ENCODE assay signal across 11 cellular contexts in the genomic region with DNA sequence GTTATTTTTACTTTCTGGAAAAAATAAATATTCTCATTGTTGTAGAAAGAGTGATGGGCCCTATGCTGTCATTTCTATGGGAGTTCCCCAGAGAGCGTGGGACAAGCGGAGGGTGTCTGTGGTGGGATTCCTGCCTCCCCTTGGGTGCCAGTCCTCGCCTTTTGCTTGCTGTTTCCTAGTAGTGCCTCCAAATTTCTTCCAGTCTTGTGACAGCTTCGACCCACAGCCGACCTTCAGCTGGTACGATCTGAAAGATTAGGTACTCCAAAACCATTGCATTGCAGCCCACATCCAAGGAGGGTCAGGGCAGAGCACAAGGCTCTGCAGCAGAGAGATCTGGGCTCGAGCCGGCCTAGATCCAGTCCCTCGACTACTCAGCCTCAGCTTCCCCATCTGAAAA. TPM values are rescaled to one million over a fixed set of nuclear protein-coding genes. Genes with fewer than 3 reads are reported as not detected.
"Had no signal": no experiment of that assay in that cellular context is flagged by ENCODE, and none has a peak within 500 bp of the region (broad histone marks: within the 10 kb centered on the region; RNA-seq: fewer than 3 reads in every experiment).

No MANE protein-coding gene starts in this region.

- DNase-seq: activated naive CD4-positive, alpha-beta T cell treated with anti-CD3 and anti-CD28 coated beads for 36 hours; amniotic stem cell; brain microvascular endothelial cell; esophagus squamous epithelium; nephron progenitor cell; SHP77 treated with DMSO at 0.1 percent for 48 hours; stimulated activated CD4-positive, alpha-beta T cell treated with anti-CD3 and anti-CD28 coated beads, Interleukin-4, amount 100 ng/mL, for 4 hours; trophoblast cell had no signal

- H3K36me3 Mint-ChIP-seq: memory B cell had no signal

- H3K27ac Mint-ChIP-seq: activated naive CD4-positive, alpha-beta T cell treated with anti-CD3 and anti-CD28 coated beads for 36 hours; memory B cell had no signal

- H3K4me3 ChIP-seq: esophagus squamous epithelium, left lung had no signal

- H3K9me3 Mint-ChIP-seq: activated naive CD4-positive, alpha-beta T cell treated with anti-CD3 and anti-CD28 coated beads for 36 hours; memory B cell; nephron progenitor cell had no signal

- ATAC-seq: left lung had no signal

- H3K4me3 Mint-ChIP-seq: activated naive CD4-positive, alpha-beta T cell treated with anti-CD3 and anti-CD28 coated beads for 36 hours; memory B cell had no signal

- H3K27ac ChIP-seq: brain microvascular endothelial cell, left lung had no signal

- H3K4me1 Mint-ChIP-seq: memory B cell had no signal

RNA-seq across cellular contexts. Expression of gene EMID1, which starts 58.9 kb away (rescaled TPM):
- total RNA-seq: activated naive CD4-positive, alpha-beta T cell treated with anti-CD3 and anti-CD28 coated beads for 36 hours; pulmonary artery endothelial cell had no signal
